In genomic region chr14:102994689-102995088, GRCh38 we compare ENCODE assay signal across 2 cellular contexts.
TF ChIP-seq lines count a peak whose summit lies in the region.

No MANE protein-coding gene starts in this region.

TF ChIP-seq in A549, 52 proteins besides CTCF, POLR2A, EP300 and RAD21 (continued from another document):
- TF ChIP-seq JUNB (IDR thresholded peaks at IDR 0.05) (no peak), HOXB13 (CRISPR knock-in tag; IDR thresholded peaks at IDR 0.05; ENCODE audit: low read depth) (no peak), REST (IDR thresholded peaks at IDR 0.05) (no peak), NR3C1 (IDR thresholded peaks at IDR 0.05) (no peak)

TF ChIP-seq in GM23338, 12 proteins besides CTCF, POLR2A, EP300 and RAD21 (continued from another document):
- no peak for TF ChIP-seq ZNF462 (CRISPR knock-in tag; IDR thresholded peaks at IDR 0.05)
- no peak for TF ChIP-seq POLR2AphosphoS5 (IDR thresholded peaks at IDR 0.05; ENCODE audit: low read depth)
- no peak for TF ChIP-seq ETS1 (IDR thresholded peaks at IDR 0.05)
- TF ChIP-seq ZNF114 (CRISPR knock-in tag; IDR thresholded peaks at IDR 0.05), result no peak
- no peak for TF ChIP-seq STAT1 (IDR thresholded peaks at IDR 0.05; ENCODE audit: unreplicated experiment)
- no peak for TF ChIP-seq ZNF331 (CRISPR knock-in tag; IDR thresholded peaks at IDR 0.05; ENCODE audit: low read depth)
- no peak for TF ChIP-seq REST (IDR thresholded peaks at IDR 0.05; ENCODE audit: unreplicated experiment)
- TF ChIP-seq NANOG (IDR thresholded peaks at IDR 0.05; ENCODE audit: borderline replicate concordance), result no peak
- TF ChIP-seq CREB1 (CRISPR knock-in tag; IDR thresholded peaks at IDR 0.05; ENCODE audit: low read depth), result no peak
